Comparison of ENCODE assay signal across 1 cellular context in the genomic region with DNA sequence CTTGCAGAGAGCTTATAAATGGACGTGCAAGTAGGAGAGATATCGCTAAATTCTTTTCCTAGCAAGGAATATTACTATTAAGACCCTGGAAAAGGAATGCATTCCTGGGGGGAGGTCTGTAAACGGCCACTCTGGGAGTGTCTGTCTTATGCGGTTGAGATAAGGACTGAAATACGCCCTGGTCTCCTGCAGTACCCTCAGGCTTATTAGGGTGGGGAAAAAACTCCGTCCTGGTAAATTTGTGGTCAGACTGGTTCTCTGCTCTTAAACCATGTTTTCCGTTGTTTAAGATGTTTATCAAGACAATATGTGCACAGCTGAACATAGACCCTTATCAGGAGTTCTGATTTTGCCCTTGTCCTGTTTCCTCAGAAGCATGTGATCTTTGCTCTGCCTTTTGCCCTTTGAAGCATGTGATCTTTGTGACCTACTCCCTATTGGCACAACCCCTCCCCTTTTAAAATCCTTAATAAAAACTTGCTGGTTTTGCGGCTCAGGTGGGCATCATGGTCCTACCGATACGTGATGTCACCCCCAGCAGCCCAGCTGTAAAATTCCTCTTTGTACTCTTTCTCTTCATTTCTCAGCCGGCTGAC.
TF ChIP-seq lines count a peak whose summit lies in the region.

No MANE protein-coding gene starts in this region.

TF ChIP-seq in K562, 482 proteins besides CTCF, POLR2A, EP300 and RAD21 (continued from another document):
- TF ChIP-seq ZNF280B (CRISPR knock-in tag; IDR thresholded peaks at IDR 0.05) (peak; percentile 95), FOXA3 (CRISPR knock-in tag; conservative IDR thresholded peaks at IDR 0.05 in 1 of 2, IDR thresholded peaks at IDR 0.05 in 1 of 2) (peak in 1 of 2 experiments; percentile 83; a peak in 2 of 4 replicates), SOX6 (IDR thresholded peaks at IDR 0.05) (peak; percentile 42), CBX3 (IDR thresholded peaks at IDR 0.05; ENCODE audit: borderline replicate concordance in 1 of 2, low read length in 2 of 2) (peak in 1 of 2 experiments; percentile 77; a peak in 2 of 3 replicates), HMG20B (CRISPR knock-in tag; IDR thresholded peaks at IDR 0.05) (0 out of 2 replicates have a peak, but pooled peaks have one; percentile 47), HDAC1 (IDR thresholded peaks at IDR 0.05) (0 out of 4 replicates have a peak, but pooled peaks of 1 of the 2 experiments have one; percentile 26), TEAD2 (tag; IDR thresholded peaks at IDR 0.05) (peak; percentile 45; the same call in 1 of the 2 replicates), ARNT (IDR thresholded peaks at IDR 0.05) (peak in 1 of 2 experiments; percentile 51; a peak in 2 of 4 replicates), E2F8 (IDR thresholded peaks at IDR 0.05; ENCODE audit: low read depth, partially characterized antibody) (peak; percentile 20)
